ENCODE assay signal across 28 cellular contexts in the genomic region with DNA sequence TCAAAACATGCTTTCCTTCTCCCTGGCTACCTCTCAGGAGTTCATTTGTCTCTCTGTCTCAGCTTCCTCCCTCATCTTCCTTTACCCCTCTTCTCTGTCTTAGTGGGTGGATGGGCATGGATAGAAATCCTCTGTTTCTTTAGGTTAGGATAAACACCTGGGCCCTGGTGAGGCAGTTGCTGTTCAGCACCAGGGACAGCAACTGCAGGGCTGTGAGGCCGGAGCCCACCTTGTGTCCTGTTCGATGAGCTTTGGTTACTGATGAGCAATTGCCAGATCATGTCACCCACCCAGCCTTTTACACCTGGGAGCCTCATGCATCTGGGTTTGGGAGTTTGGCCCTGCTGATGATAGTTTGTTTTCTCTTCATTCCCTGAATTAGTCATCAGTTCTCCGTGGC. TPM values are rescaled to one million over a fixed set of nuclear protein-coding genes. Genes with fewer than 3 reads are reported as not detected.
DNase-seq lines count a peak whose midpoint lies in the region; ATAC-seq and TF ChIP-seq lines count a peak whose summit lies in the region.
"Had no signal": no experiment of that assay in that cellular context is flagged by ENCODE, and none has a peak within 500 bp of the region (broad histone marks: within the 10 kb centered on the region; RNA-seq: fewer than 3 reads in every experiment).

No MANE protein-coding gene starts in this region.

- ATAC-seq in activated naive CD8-positive, alpha-beta T cell treated with anti-CD3 and anti-CD28 coated beads, Interleukin-2, amount 10 ng/mL, durations not matched to agents 7 days and 5 days (ENCODE audit: low read depth): no peak
- ATAC-seq in stimulated activated naive CD8-positive, alpha-beta T cell treated with anti-CD3 and anti-CD28 coated beads, Interleukin-15, amount 100 ng/mL, for 72 hours: no peak
- ATAC-seq: foreskin keratinocyte, T-cell had no signal

- intact Hi-C loops in ascending aorta (cut with DNase I): no loop called here

- no peak for TF ChIP-seq CTCF in ascending aorta (IDR thresholded peaks at IDR 0.05)

- no peaks in the 10 kb centered on the region for H3K9me3 ChIP-seq in adipocyte (ENCODE audit: control insufficient read depth, low read length)
- no peaks in the 10 kb centered on the region for H3K9me3 ChIP-seq in ascending aorta

- POLR2A ChIA-PET in activated naive CD8-positive, alpha-beta T cell treated with anti-CD3 and anti-CD28 coated beads, Interleukin-2, amount 10 ng/mL, durations not matched to agents 7 days and 5 days (lab: Charles Lee): no interaction called here

- H3K36me3 Mint-ChIP-seq in activated naive CD8-positive, alpha-beta T cell treated with anti-CD3 and anti-CD28 coated beads, Interleukin-2, amount 10 ng/mL, durations not matched to agents 7 days and 5 days: peaks cover 2% of the 10 kb centered on the region
- H3K36me3 Mint-ChIP-seq in activated naive CD8-positive, alpha-beta T cell treated with anti-CD3 and anti-CD28 coated beads for 36 hours: peaks cover 2% of the 10 kb centered on the region

- no peaks in the 10 kb centered on the region for H3K27me3 Mint-ChIP-seq in activated naive CD8-positive, alpha-beta T cell treated with anti-CD3 and anti-CD28 coated beads, Interleukin-2, amount 10 ng/mL, durations not matched to agents 7 days and 5 days
- no peaks in the 10 kb centered on the region for H3K27me3 Mint-ChIP-seq in activated naive CD8-positive, alpha-beta T cell treated with anti-CD3 and anti-CD28 coated beads for 36 hours
- no peaks in the 10 kb centered on the region for H3K27me3 Mint-ChIP-seq in stimulated activated naive CD8-positive, alpha-beta T cell treated with anti-CD3 and anti-CD28 coated beads, Interleukin-15, amount 100 ng/mL, for 72 hours
- H3K27me3 Mint-ChIP-seq: T-cell had no signal

- H3K27me3 ChIP-seq in adipocyte (replicated peaks; ENCODE audit: control insufficient read depth, insufficient read depth, low read length): no peaks in the 10 kb centered on the region
- H3K27me3 ChIP-seq in ascending aorta: no peaks in the 10 kb centered on the region
- H3K27me3 ChIP-seq: foreskin keratinocyte had no signal

- no peak for DNase-seq in activated naive CD8-positive, alpha-beta T cell treated with anti-CD3 and anti-CD28 coated beads, Interleukin-2, amount 10 ng/mL, durations not matched to agents 7 days and 5 days
- no peak for DNase-seq in activated naive CD8-positive, alpha-beta T cell treated with anti-CD3 and anti-CD28 coated beads for 36 hours
- peak; percentile 1 for DNase-seq in adipocyte (ENCODE audit: low read depth)
- peak; percentile 85 for DNase-seq in left kidney (ENCODE audit: low read depth, low spot score)
- no peak for DNase-seq in stimulated activated naive CD8-positive, alpha-beta T cell treated with anti-CD3 and anti-CD28 coated beads, Interleukin-15, amount 100 ng/mL, for 72 hours
- DNase-seq in NCI-H446 (lab: John Stamatoyannopoulos, UW): no peak
- DNase-seq in pons (ENCODE audit: low spot score): no peak
- no peak for DNase-seq in ascending aorta (ENCODE audit: low spot score in 2 of 2)
- DNase-seq: activated naive CD4-positive, alpha-beta T cell treated with anti-CD3 and anti-CD28 coated beads, Interleukin-2, amount 50 U/mL, for 16 hours; effector CD8-positive, alpha-beta T cell; foreskin keratinocyte; hippocampal formation; islet precursor cell; MV-4-11; NCI-H1694; NCI-H748 treated with DMSO at 0.1 percent for 48 hours; SIG-M5; stimulated activated CD4-positive, alpha-beta T cell treated with anti-CD3 and anti-CD28 coated beads, Interleukin-1b, Interleukin-23, amount 100 ng/mL, for 48 hours; stimulated activated naive CD4-positive, alpha-beta T cell; T-cell had no signal

- H3K27ac ChIP-seq in ascending aorta: no peak overlapping the region
- H3K27ac ChIP-seq: foreskin keratinocyte, KMS-11, skin epidermis had no signal

- no peaks in the 10 kb centered on the region for H3K4me1 ChIP-seq in adipocyte (ENCODE audit: control insufficient read depth, insufficient read depth, low read length)
- H3K4me1 ChIP-seq in ascending aorta: no peaks in the 10 kb centered on the region
- H3K4me1 ChIP-seq: foreskin keratinocyte had no signal

- H3K27ac Mint-ChIP-seq in activated naive CD8-positive, alpha-beta T cell treated with anti-CD3 and anti-CD28 coated beads, Interleukin-2, amount 10 ng/mL, durations not matched to agents 7 days and 5 days: peak overlapping the region; percentile 3
- H3K27ac Mint-ChIP-seq in activated naive CD8-positive, alpha-beta T cell treated with anti-CD3 and anti-CD28 coated beads for 36 hours: no peak overlapping the region
- H3K27ac Mint-ChIP-seq in stimulated activated naive CD8-positive, alpha-beta T cell treated with anti-CD3 and anti-CD28 coated beads, Interleukin-15, amount 100 ng/mL, for 72 hours: no peak overlapping the region
- H3K27ac Mint-ChIP-seq: B cell, T-cell had no signal

- no peak overlapping the region for H3K4me3 Mint-ChIP-seq in activated naive CD8-positive, alpha-beta T cell treated with anti-CD3 and anti-CD28 coated beads, Interleukin-2, amount 10 ng/mL, durations not matched to agents 7 days and 5 days
- H3K4me3 Mint-ChIP-seq in activated naive CD8-positive, alpha-beta T cell treated with anti-CD3 and anti-CD28 coated beads for 36 hours: no peak overlapping the region
- H3K4me3 Mint-ChIP-seq in stimulated activated naive CD8-positive, alpha-beta T cell treated with anti-CD3 and anti-CD28 coated beads, Interleukin-15, amount 100 ng/mL, for 72 hours: no peak overlapping the region
- H3K4me3 Mint-ChIP-seq: B cell, T-cell had no signal

- H3K36me3 ChIP-seq in adipocyte (ENCODE audit: control insufficient read depth, insufficient read depth, low read length, severe bottlenecking): peaks cover 11% of the 10 kb centered on the region
- H3K36me3 ChIP-seq in ascending aorta: peaks cover 47 to 85% of the 10 kb centered on the region in 2 donors

- no peak overlapping the region for H3K9ac ChIP-seq in adipocyte (ENCODE audit: low read length)
- H3K9ac ChIP-seq: KMS-11 had no signal

- H3K4me3 ChIP-seq in adipocyte (ENCODE audit: low read length): no peak overlapping the region
- H3K4me3 ChIP-seq in ascending aorta: no peak overlapping the region
- H3K4me3 ChIP-seq: lung, skin epidermis had no signal

- no peaks in the 10 kb centered on the region for H3K4me1 Mint-ChIP-seq in activated naive CD8-positive, alpha-beta T cell treated with anti-CD3 and anti-CD28 coated beads, Interleukin-2, amount 10 ng/mL, durations not matched to agents 7 days and 5 days
- no peaks in the 10 kb centered on the region for H3K4me1 Mint-ChIP-seq in activated naive CD8-positive, alpha-beta T cell treated with anti-CD3 and anti-CD28 coated beads for 36 hours
- H3K4me1 Mint-ChIP-seq in stimulated activated naive CD8-positive, alpha-beta T cell treated with anti-CD3 and anti-CD28 coated beads, Interleukin-15, amount 100 ng/mL, for 72 hours: no peaks in the 10 kb centered on the region
- H3K4me1 Mint-ChIP-seq: B cell, T-cell had no signal

- H3K9me3 Mint-ChIP-seq in activated naive CD8-positive, alpha-beta T cell treated with anti-CD3 and anti-CD28 coated beads, Interleukin-2, amount 10 ng/mL, durations not matched to agents 7 days and 5 days: no peaks in the 10 kb centered on the region
- H3K9me3 Mint-ChIP-seq in activated naive CD8-positive, alpha-beta T cell treated with anti-CD3 and anti-CD28 coated beads for 36 hours: no peaks in the 10 kb centered on the region
- H3K9me3 Mint-ChIP-seq in stimulated activated naive CD8-positive, alpha-beta T cell treated with anti-CD3 and anti-CD28 coated beads, Interleukin-15, amount 100 ng/mL, for 72 hours: no peaks in the 10 kb centered on the region
- H3K9me3 Mint-ChIP-seq: T-cell had no signal

RNA-seq across cellular contexts. Expression of a gene that starts 6.1 kb away (rescaled TPM):
- total RNA-seq in activated naive CD8-positive, alpha-beta T cell treated with anti-CD3 and anti-CD28 coated beads, Interleukin-2, amount 10 ng/mL, durations not matched to agents 7 days and 5 days: under 1 TPM; 0.71 to 0.72 TPM
- total RNA-seq in activated naive CD8-positive, alpha-beta T cell treated with anti-CD3 and anti-CD28 coated beads for 36 hours: under 1 TPM; 0.26 to 0.35 TPM
- not detected for total RNA-seq in ascending aorta
- total RNA-seq: A172, B cell, chondrocyte, foreskin keratinocyte, H4, lung had no signal

RNA-seq across cellular contexts. Expression of a gene that starts 25.9 kb away (rescaled TPM):
- not detected for total RNA-seq in activated naive CD8-positive, alpha-beta T cell treated with anti-CD3 and anti-CD28 coated beads, Interleukin-2, amount 10 ng/mL, durations not matched to agents 7 days and 5 days
- not detected for total RNA-seq in activated naive CD8-positive, alpha-beta T cell treated with anti-CD3 and anti-CD28 coated beads for 36 hours
- total RNA-seq in ascending aorta: not detected
- total RNA-seq: A172; activated CD8-positive, alpha-beta memory T cell treated with anti-CD3 and anti-CD28 coated beads for 36 hours; B cell; chondrocyte; foreskin keratinocyte; T-cell had no signal

Comparison
In these comparisons a context has a peak if more than half of its experiments do, and no peak if none do; other contexts are left out.
1. DNase-seq: peak in adipocyte (single experiment) and left kidney (single experiment); none in activated naive CD8-positive, alpha-beta T cell treated with anti-CD3 and anti-CD28 coated beads, Interleukin-2, amount 10 ng/mL, durations not matched to agents 7 days and 5 days (single experiment), activated naive CD8-positive, alpha-beta T cell treated with anti-CD3 and anti-CD28 coated beads for 36 hours (single experiment), stimulated activated naive CD8-positive, alpha-beta T cell treated with anti-CD3 and anti-CD28 coated beads, Interleukin-15, amount 100 ng/mL, for 72 hours (0 of 2), NCI-H446 (0 of 2), pons (single experiment) and ascending aorta (0 of 2).